1 cellular context compared by ENCODE assay signal in the genomic region with DNA sequence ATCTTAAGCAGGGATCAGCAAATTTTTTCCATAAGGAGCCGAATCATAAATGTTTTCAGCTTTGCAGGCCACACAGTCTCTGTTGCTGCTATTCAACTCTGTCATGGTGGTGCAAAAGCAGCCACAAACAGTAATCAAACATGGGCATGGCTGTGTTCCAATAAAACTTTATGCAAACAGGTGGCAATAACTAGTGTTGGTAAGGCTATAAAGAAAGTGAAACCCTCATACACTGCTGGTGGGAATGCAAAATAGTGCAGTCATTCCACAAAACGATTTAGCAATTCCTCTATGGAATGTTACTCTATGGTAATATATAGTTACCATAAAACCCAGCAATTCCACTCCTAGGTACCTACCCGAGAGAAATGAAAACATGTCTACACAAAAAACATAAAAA.
TF ChIP-seq lines count a peak whose summit lies in the region.

No MANE protein-coding gene starts in this region.

TF ChIP-seq in GM12878, 131 proteins besides CTCF, POLR2A, EP300 and RAD21 (continued from another document):
- TF ChIP-seq, protein P1, sequence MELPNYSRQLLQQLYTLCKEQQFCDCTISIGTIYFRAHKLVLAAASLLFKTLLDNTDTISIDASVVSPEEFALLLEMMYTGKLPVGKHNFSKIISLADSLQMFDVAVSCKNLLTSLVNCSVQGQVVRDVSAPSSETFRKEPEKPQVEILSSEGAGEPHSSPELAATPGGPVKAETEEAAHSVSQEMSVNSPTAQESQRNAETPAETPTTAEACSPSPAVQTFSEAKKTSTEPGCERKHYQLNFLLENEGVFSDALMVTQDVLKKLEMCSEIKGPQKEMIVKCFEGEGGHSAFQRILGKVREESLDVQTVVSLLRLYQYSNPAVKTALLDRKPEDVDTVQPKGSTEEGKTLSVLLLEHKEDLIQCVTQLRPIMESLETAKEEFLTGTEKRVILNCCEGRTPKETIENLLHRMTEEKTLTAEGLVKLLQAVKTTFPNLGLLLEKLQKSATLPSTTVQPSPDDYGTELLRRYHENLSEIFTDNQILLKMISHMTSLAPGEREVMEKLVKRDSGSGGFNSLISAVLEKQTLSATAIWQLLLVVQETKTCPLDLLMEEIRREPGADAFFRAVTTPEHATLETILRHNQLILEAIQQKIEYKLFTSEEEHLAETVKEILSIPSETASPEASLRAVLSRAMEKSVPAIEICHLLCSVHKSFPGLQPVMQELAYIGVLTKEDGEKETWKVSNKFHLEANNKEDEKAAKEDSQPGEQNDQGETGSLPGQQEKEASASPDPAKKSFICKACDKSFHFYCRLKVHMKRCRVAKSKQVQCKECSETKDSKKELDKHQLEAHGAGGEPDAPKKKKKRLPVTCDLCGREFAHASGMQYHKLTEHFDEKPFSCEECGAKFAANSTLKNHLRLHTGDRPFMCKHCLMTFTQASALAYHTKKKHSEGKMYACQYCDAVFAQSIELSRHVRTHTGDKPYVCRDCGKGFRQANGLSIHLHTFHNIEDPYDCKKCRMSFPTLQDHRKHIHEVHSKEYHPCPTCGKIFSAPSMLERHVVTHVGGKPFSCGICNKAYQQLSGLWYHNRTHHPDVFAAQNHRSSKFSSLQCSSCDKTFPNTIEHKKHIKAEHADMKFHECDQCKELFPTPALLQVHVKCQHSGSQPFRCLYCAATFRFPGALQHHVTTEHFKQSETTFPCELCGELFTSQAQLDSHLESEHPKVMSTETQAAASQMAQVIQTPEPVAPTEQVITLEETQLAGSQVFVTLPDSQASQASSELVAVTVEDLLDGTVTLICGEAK (IDR thresholded peaks at IDR 0.05; ENCODE audit: borderline replicate concordance), result peak; percentile 86
